Comparison of ENCODE assay signal across 18 cellular contexts in genomic region chr12:110382683-110383082, GRCh38.
DNase-seq lines count a peak whose midpoint lies in the region; ATAC-seq lines count a peak whose summit lies in the region.
"Had no signal": no experiment of that assay in that cellular context is flagged by ENCODE, and none has a peak within 500 bp of the region (broad histone marks: within the 10 kb centered on the region; RNA-seq: fewer than 3 reads in every experiment).

No MANE protein-coding gene starts in this region.

- no peaks in the 10 kb centered on the region for H3K9me3 Mint-ChIP-seq in T-helper 2 cell treated with Interferon-gamma antibody and Interleukin-4, amounts not matched to agents 5 μg/mL and 100 μg/mL, for 36 hours
- H3K9me3 Mint-ChIP-seq in memory B cell: no peaks in the 10 kb centered on the region
- H3K9me3 Mint-ChIP-seq: H9 had no signal

- ATAC-seq in activated CD4-positive, CD25-positive, alpha-beta regulatory T cell treated with anti-CD3 and anti-CD28 coated beads, Interleukin-2, amount 50 U/mL, for 24 hours: peak; percentile 61 to 69
- ATAC-seq in memory B cell (ENCODE audit: low read depth) (no peak), GM21528 (IDR thresholded peaks at IDR 0.05; ENCODE audit: low FRiP score, unreplicated experiment) (no peak), HG03571 (IDR thresholded peaks at IDR 0.05; ENCODE audit: unreplicated experiment) (no peak)
- ATAC-seq: PC-3 had no signal

- peaks cover 63% of the 10 kb centered on the region for H3K36me3 Mint-ChIP-seq in T-helper 2 cell treated with Interferon-gamma antibody and Interleukin-4, amounts not matched to agents 5 μg/mL and 100 μg/mL, for 36 hours (ENCODE audit: low read depth)
- peaks cover 38% of the 10 kb centered on the region for H3K36me3 Mint-ChIP-seq in memory B cell

- H3K27ac Mint-ChIP-seq in T-helper 2 cell treated with Interferon-gamma antibody and Interleukin-4, amounts not matched to agents 5 μg/mL and 100 μg/mL, for 36 hours: peak overlapping the region; percentile 80
- H3K27ac Mint-ChIP-seq in memory B cell: peak overlapping the region; percentile 69
- H3K27ac Mint-ChIP-seq: H9 had no signal

- no peak for DNase-seq in activated CD4-positive, CD25-positive, alpha-beta regulatory T cell (lab: John Stamatoyannopoulos, UW)
- peak; percentile 62 for DNase-seq in activated effector memory CD4-positive, alpha-beta T cell treated with anti-CD3 and anti-CD28 coated beads, Interleukin-2, amount 50 U/mL, for 16 hours
- no peak for DNase-seq in activated effector memory CD4-positive, alpha-beta T cell treated with Interleukin-2 at 50 U/mL for 16 hours
- DNase-seq in T-helper 2 cell treated with Interferon-gamma antibody and Interleukin-4, amounts not matched to agents 5 μg/mL and 100 μg/mL, for 36 hours (ENCODE audit: low spot score): peak; percentile 49
- no peak for DNase-seq in memory B cell (ENCODE audit: low spot score in 2 of 2)
- DNase-seq: AML-193, DMS79 treated with DMSO at 0.1 percent for 48 hours, H9, NCI-H1417 treated with DMSO at 0.1 percent for 48 hours, NCI-H187 treated with DMSO at 0.1 percent for 48 hours, NCI-H226, NCI-H524, NCI-H82, PC-3, RPMI8226 had no signal

- no peaks in the 10 kb centered on the region for H3K27me3 Mint-ChIP-seq in T-helper 2 cell treated with Interferon-gamma antibody and Interleukin-4, amounts not matched to agents 5 μg/mL and 100 μg/mL, for 36 hours (ENCODE audit: low read depth)
- no peaks in the 10 kb centered on the region for H3K27me3 Mint-ChIP-seq in memory B cell

- peaks cover 19% of the 10 kb centered on the region for H3K4me1 Mint-ChIP-seq in T-helper 2 cell treated with Interferon-gamma antibody and Interleukin-4, amounts not matched to agents 5 μg/mL and 100 μg/mL, for 36 hours (ENCODE audit: low read depth)
- peaks cover 5% of the 10 kb centered on the region for H3K4me1 Mint-ChIP-seq in memory B cell
- H3K4me1 Mint-ChIP-seq: H9 had no signal

- peak overlapping the region; percentile 66 for H3K4me3 Mint-ChIP-seq in T-helper 2 cell treated with Interferon-gamma antibody and Interleukin-4, amounts not matched to agents 5 μg/mL and 100 μg/mL, for 36 hours
- H3K4me3 Mint-ChIP-seq in memory B cell: no peak overlapping the region
- H3K4me3 Mint-ChIP-seq: H9 had no signal

Comparison
In these comparisons a context has a peak if more than half of its experiments do, and no peak if none do; other contexts are left out.
1. DNase-seq: peak in activated effector memory CD4-positive, alpha-beta T cell treated with anti-CD3 and anti-CD28 coated beads, Interleukin-2, amount 50 U/mL, for 16 hours (single experiment) and T-helper 2 cell treated with Interferon-gamma antibody and Interleukin-4, amounts not matched to agents 5 μg/mL and 100 μg/mL, for 36 hours (single experiment); none in activated CD4-positive, CD25-positive, alpha-beta regulatory T cell (0 of 4), activated effector memory CD4-positive, alpha-beta T cell treated with Interleukin-2 at 50 U/mL for 16 hours (single experiment) and memory B cell (0 of 2).
2. ATAC-seq: peak in activated CD4-positive, CD25-positive, alpha-beta regulatory T cell treated with anti-CD3 and anti-CD28 coated beads, Interleukin-2, amount 50 U/mL, for 24 hours (2 of 2); none in memory B cell (single experiment), GM21528 (single experiment) and HG03571 (single experiment).